ENCODE assay signal across 8 cellular contexts in genomic region chr3:126134219-126134975, GRCh38. TPM values are rescaled to one million over a fixed set of nuclear protein-coding genes. Genes with fewer than 3 reads are reported as not detected.
DNase-seq lines count a peak whose midpoint lies in the region; ATAC-seq and TF ChIP-seq lines count a peak whose summit lies in the region.

No MANE protein-coding gene starts in this region.

- H3K27ac ChIP-seq in AG04450 (ENCODE audit: low read depth, low read length) (peak overlapping the region; percentile 11), endodermal cell (ENCODE audit: low read depth, low read length) (no peak overlapping the region)

- peak; percentile 50 for ATAC-seq in GM18867 (IDR thresholded peaks at IDR 0.05; ENCODE audit: unreplicated experiment)
- ATAC-seq in stimulated activated effector memory CD8-positive, alpha-beta T cell treated with anti-CD3 and anti-CD28 coated beads, Interleukin-12 subunit alpha, Interleukin-12 subunit beta, amount 100 ng/mL, for 72 hours, result peak; percentile 57
- ATAC-seq in GM18511 (IDR thresholded peaks at IDR 0.05; ENCODE audit: unreplicated experiment), result no peak

- no peak overlapping the region for H3K4me3 ChIP-seq in AG04450 (ENCODE audit: low read depth, low read length)
- no peak overlapping the region for H3K4me3 ChIP-seq in endodermal cell (ENCODE audit: low read length)

- H3K9me3 Mint-ChIP-seq in activated CD4-positive, alpha-beta T cell treated with anti-CD3 and anti-CD28 coated beads, Interleukin-2, amount 10 ng/mL, durations not matched to agents 7 days and 5 days, result no peaks in the 10 kb centered on the region
- H3K9me3 Mint-ChIP-seq in endodermal cell, result no peaks in the 10 kb centered on the region
- no peaks in the 10 kb centered on the region for H3K9me3 Mint-ChIP-seq in stimulated activated effector memory CD8-positive, alpha-beta T cell treated with anti-CD3 and anti-CD28 coated beads, Interleukin-12 subunit alpha, Interleukin-12 subunit beta, amount 100 ng/mL, for 72 hours

- H3K9me3 ChIP-seq in AG04450 (ENCODE audit: control insufficient read depth, insufficient read depth, low read length) (no peaks in the 10 kb centered on the region), endodermal cell (ENCODE audit: control insufficient read depth, low read length) (no peaks in the 10 kb centered on the region)

- H3K9ac ChIP-seq in endodermal cell (ENCODE audit: extremely low read depth, low read length, poor library complexity, severe bottlenecking), result no peak overlapping the region

- CTCF ChIA-PET in AG04450 (lab: Charles Lee), result interaction anchor here (0.6 to 3.8 kb wide), 25 partner anchors 10 to 490 kb away, joined by 3 to 44 read pairs (median 5); no protein-coding TSS in a partner anchor
- CTCF ChIA-PET in activated CD4-positive, alpha-beta T cell treated with anti-CD3 and anti-CD28 coated beads, Interleukin-2, amount 10 ng/mL, durations not matched to agents 7 days and 5 days (lab: Charles Lee), result no interaction called here

- peak; percentile 79 for TF ChIP-seq CTCF in AG04450 (IDR thresholded peaks at IDR 0.05; ENCODE audit: low read depth, low read length)
- peak; percentile 93 for TF ChIP-seq CTCF in endodermal cell (conservative IDR thresholded peaks at IDR 0.05)

- peak; percentile 8 for DNase-seq in AG04450 (ENCODE audit: low read depth, low spot score)
- DNase-seq in NCI-H2171 (lab: John Stamatoyannopoulos, UW), result peak; percentile 59
- DNase-seq in activated CD4-positive, alpha-beta T cell treated with anti-CD3 and anti-CD28 coated beads, Interleukin-2, amount 10 ng/mL, durations not matched to agents 7 days and 5 days, result peak; percentile 60
- DNase-seq in endodermal cell, result peak; percentile 90
- DNase-seq in mesenteric fat pad (ENCODE audit: low spot score), result peak; percentile 89
- DNase-seq in stimulated activated effector memory CD8-positive, alpha-beta T cell treated with anti-CD3 and anti-CD28 coated beads, Interleukin-12 subunit alpha, Interleukin-12 subunit beta, amount 100 ng/mL, for 72 hours (ENCODE audit: low spot score in 2 of 2), result peak; percentile 25 to 76

- no peaks in the 10 kb centered on the region for H3K4me1 ChIP-seq in endodermal cell (ENCODE audit: control insufficient read depth, insufficient read depth, low read length)

- peaks cover 21% of the 10 kb centered on the region for H3K27me3 ChIP-seq in AG04450 (ENCODE audit: control insufficient read depth, insufficient read depth, low read length)
- H3K27me3 ChIP-seq in endodermal cell (ENCODE audit: control insufficient read depth, insufficient read depth, low read length, poor library complexity, severe bottlenecking), result no peaks in the 10 kb centered on the region

- no peaks in the 10 kb centered on the region for H3K4me1 Mint-ChIP-seq in activated CD4-positive, alpha-beta T cell treated with anti-CD3 and anti-CD28 coated beads, Interleukin-2, amount 10 ng/mL, durations not matched to agents 7 days and 5 days
- no peaks in the 10 kb centered on the region for H3K4me1 Mint-ChIP-seq in endodermal cell
- peaks cover 10% of the 10 kb centered on the region for H3K4me1 Mint-ChIP-seq in stimulated activated effector memory CD8-positive, alpha-beta T cell treated with anti-CD3 and anti-CD28 coated beads, Interleukin-12 subunit alpha, Interleukin-12 subunit beta, amount 100 ng/mL, for 72 hours

- no peak overlapping the region for H3K27ac Mint-ChIP-seq in activated CD4-positive, alpha-beta T cell treated with anti-CD3 and anti-CD28 coated beads, Interleukin-2, amount 10 ng/mL, durations not matched to agents 7 days and 5 days
- H3K27ac Mint-ChIP-seq in endodermal cell, result no peak overlapping the region
- no peak overlapping the region for H3K27ac Mint-ChIP-seq in stimulated activated effector memory CD8-positive, alpha-beta T cell treated with anti-CD3 and anti-CD28 coated beads, Interleukin-12 subunit alpha, Interleukin-12 subunit beta, amount 100 ng/mL, for 72 hours

- H3K27me3 Mint-ChIP-seq in activated CD4-positive, alpha-beta T cell treated with anti-CD3 and anti-CD28 coated beads, Interleukin-2, amount 10 ng/mL, durations not matched to agents 7 days and 5 days, result peaks cover 11% of the 10 kb centered on the region
- H3K27me3 Mint-ChIP-seq in endodermal cell (ENCODE audit: insufficient read depth), result peaks cover 19% of the 10 kb centered on the region

- WGBS in endodermal cell (ENCODE audit: insufficient coverage in 1 of 2, insufficient read length in 1 of 2), 2 experiments, result 68 to 83% methylated on average over 7 to 23 of the region's 23 CpGs

- H3K36me3 ChIP-seq in endodermal cell (ENCODE audit: control insufficient read depth, insufficient read depth, low read length), result no peaks in the 10 kb centered on the region

- POLR2A ChIA-PET in AG04450 (lab: Yijun Ruan, JAX), result no interaction called here
- POLR2A ChIA-PET in activated CD4-positive, alpha-beta T cell treated with anti-CD3 and anti-CD28 coated beads, Interleukin-2, amount 10 ng/mL, durations not matched to agents 7 days and 5 days (lab: Charles Lee), result no interaction called here

- H3K4me3 Mint-ChIP-seq in activated CD4-positive, alpha-beta T cell treated with anti-CD3 and anti-CD28 coated beads, Interleukin-2, amount 10 ng/mL, durations not matched to agents 7 days and 5 days, result no peak overlapping the region
- H3K4me3 Mint-ChIP-seq in endodermal cell, result no peak overlapping the region
- H3K4me3 Mint-ChIP-seq in stimulated activated effector memory CD8-positive, alpha-beta T cell treated with anti-CD3 and anti-CD28 coated beads, Interleukin-12 subunit alpha, Interleukin-12 subunit beta, amount 100 ng/mL, for 72 hours, result no peak overlapping the region

- no peaks in the 10 kb centered on the region for H3K36me3 Mint-ChIP-seq in activated CD4-positive, alpha-beta T cell treated with anti-CD3 and anti-CD28 coated beads, Interleukin-2, amount 10 ng/mL, durations not matched to agents 7 days and 5 days (ENCODE audit: low read depth)
- no peaks in the 10 kb centered on the region for H3K36me3 Mint-ChIP-seq in endodermal cell (ENCODE audit: low read depth)
- no peaks in the 10 kb centered on the region for H3K36me3 Mint-ChIP-seq in stimulated activated effector memory CD8-positive, alpha-beta T cell treated with anti-CD3 and anti-CD28 coated beads, Interleukin-12 subunit alpha, Interleukin-12 subunit beta, amount 100 ng/mL, for 72 hours

RNA-seq across cellular contexts. Expression of gene ALDH1L1, which starts 46.0 kb away (rescaled TPM):
- polyA plus RNA-seq in AG04450 (2011; rRNA removed), result not detected in 2 replicates
- not detected in 2 replicates for polyA minus RNA-seq in AG04450 (2011; rRNA and poly(A)+ RNA removed)
- not detected for total RNA-seq in activated CD4-positive, alpha-beta T cell treated with anti-CD3 and anti-CD28 coated beads, Interleukin-2, amount 10 ng/mL, durations not matched to agents 7 days and 5 days
- total RNA-seq in endodermal cell (1 to 10 TPM; 1.0 to 1.6 TPM), mesenteric fat pad (105 TPM)
- 1.6 TPM for polyA plus RNA-seq in endodermal cell (2013, experiment 1 of 2)
- 0.95 TPM for polyA plus RNA-seq in endodermal cell (2013, experiment 2 of 2)

RNA-seq across cellular contexts. Expression of gene SLC41A3, which starts 50.5 kb away (rescaled TPM):
- polyA plus RNA-seq in AG04450 (2011; rRNA removed), result 36.9 and 37.2 TPM in 2 replicates
- polyA minus RNA-seq in AG04450 (2011; rRNA and poly(A)+ RNA removed), result 32.8 and 37.5 TPM in 2 replicates
- total RNA-seq in activated CD4-positive, alpha-beta T cell treated with anti-CD3 and anti-CD28 coated beads, Interleukin-2, amount 10 ng/mL, durations not matched to agents 7 days and 5 days, result 10 to 100 TPM; 26.0 to 31.1 TPM
- total RNA-seq in endodermal cell (10 to 100 TPM; 46.8 to 50.4 TPM), mesenteric fat pad (35.7 TPM)
- polyA plus RNA-seq in endodermal cell (2013, experiment 1 of 2), result 48.2 TPM
- polyA plus RNA-seq in endodermal cell (2013, experiment 2 of 2), result 42.7 TPM

Comparison
In these comparisons a context has a peak if more than half of its experiments do, and no peak if none do; other contexts are left out.
1. DNase-seq: peak in every context shown above with its lines; median percentile 90 in endodermal cell; 89 in mesenteric fat pad; 60 in activated CD4-positive, alpha-beta T cell treated with anti-CD3 and anti-CD28 coated beads, Interleukin-2, amount 10 ng/mL, durations not matched to agents 7 days and 5 days; 59 in NCI-H2171; 50 in stimulated activated effector memory CD8-positive, alpha-beta T cell treated with anti-CD3 and anti-CD28 coated beads, Interleukin-12 subunit alpha, Interleukin-12 subunit beta, amount 100 ng/mL, for 72 hours; 8 in AG04450.
2. RNA of gene ALDH1L1, which starts 46.0 kb away (total RNA-seq): 105 TPM in mesenteric fat pad (single experiment); 1.0 to 1.6 TPM in endodermal cell and not detected in activated CD4-positive, alpha-beta T cell treated with anti-CD3 and anti-CD28 coated beads, Interleukin-2, amount 10 ng/mL, durations not matched to agents 7 days and 5 days; every median in the first group is over 10 times any median in the second.